Comparison of ENCODE assay signal across 2 cellular contexts in the genomic region with DNA sequence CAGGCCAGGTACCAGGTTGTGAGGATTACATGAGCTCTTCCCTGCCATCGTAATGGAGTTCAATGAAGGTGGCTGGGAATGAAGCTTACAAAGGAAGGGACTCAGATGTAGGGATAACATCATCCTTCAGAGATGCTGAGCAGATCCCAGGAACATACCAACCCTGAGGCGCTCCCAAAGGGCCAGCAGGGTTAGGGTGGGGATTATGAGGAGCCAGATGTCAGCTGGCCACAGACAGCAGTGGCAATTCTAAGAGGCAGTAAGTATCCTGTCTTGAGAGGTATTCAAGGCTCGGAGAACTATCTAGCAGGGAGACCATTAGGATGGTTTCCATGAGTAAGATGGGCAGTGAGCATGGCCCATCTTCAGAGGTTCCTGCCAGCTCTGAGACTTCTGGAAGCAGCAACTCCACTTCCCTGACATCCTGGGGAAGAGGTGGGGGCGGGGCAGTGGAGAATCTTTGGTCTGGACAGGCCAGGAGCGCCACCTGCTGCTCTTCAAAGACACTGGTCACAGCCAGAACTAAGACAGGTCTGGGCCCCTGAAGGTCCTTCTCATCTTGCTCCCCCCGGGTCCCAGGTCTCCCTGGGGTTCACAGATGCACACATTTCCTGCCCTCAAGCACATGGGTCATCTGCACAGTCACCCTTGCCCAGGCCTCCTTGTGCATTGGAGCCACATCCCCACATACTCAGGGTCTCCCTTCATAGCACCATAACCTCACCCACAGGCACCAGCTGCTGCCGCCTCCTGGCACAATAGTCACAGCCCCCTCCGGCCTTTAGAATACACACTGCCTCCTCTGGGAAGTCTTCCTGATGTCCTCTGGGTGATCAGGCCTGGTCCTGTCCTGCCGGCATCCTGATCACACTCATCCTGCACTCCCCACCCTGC.
TF ChIP-seq lines count a peak whose summit lies in the region.

No MANE protein-coding gene starts in this region.

TF ChIP-seq in HEK293, 187 proteins besides CTCF, POLR2A, EP300 and RAD21 (continued from another document and continues in another):
- TF ChIP-seq, protein P1, sequence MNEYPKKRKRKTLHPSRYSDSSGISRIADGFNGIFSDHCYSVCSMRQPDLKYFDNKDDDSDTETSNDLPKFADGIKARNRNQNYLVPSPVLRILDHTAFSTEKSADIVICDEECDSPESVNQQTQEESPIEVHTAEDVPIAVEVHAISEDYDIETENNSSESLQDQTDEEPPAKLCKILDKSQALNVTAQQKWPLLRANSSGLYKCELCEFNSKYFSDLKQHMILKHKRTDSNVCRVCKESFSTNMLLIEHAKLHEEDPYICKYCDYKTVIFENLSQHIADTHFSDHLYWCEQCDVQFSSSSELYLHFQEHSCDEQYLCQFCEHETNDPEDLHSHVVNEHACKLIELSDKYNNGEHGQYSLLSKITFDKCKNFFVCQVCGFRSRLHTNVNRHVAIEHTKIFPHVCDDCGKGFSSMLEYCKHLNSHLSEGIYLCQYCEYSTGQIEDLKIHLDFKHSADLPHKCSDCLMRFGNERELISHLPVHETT (tag by site-specific recombination; IDR thresholded peaks at IDR 0.05) = peak; percentile 57; the same call in 1 of the 2 replicates
- TF ChIP-seq ZNF114 (tag by site-specific recombination; IDR thresholded peaks at IDR 0.05) (no peak), BCL11B (tag by site-specific recombination; IDR thresholded peaks at IDR 0.05; ENCODE audit: low read depth) (peak; percentile 36; the same call in 1 of the 2 replicates), ZNF37A (tag by site-specific recombination; IDR thresholded peaks at IDR 0.05) (no peak), OSR2 (tag by site-specific recombination; IDR thresholded peaks at IDR 0.05) (no peak), MYNN (tag by site-specific recombination; IDR thresholded peaks at IDR 0.05; ENCODE audit: borderline replicate concordance) (no peak), SP7 (tag by site-specific recombination; IDR thresholded peaks at IDR 0.05) (no peak; the same call in 1 of the 2 replicates), ZNF223 (tag by site-specific recombination; IDR thresholded peaks at IDR 0.05) (no peak), ZNF184 (tag by site-specific recombination; IDR thresholded peaks at IDR 0.05) (no peak), ZBTB8A (tag by site-specific recombination; IDR thresholded peaks at IDR 0.05) (no peak), ZSCAN23 (tag by site-specific recombination; IDR thresholded peaks at IDR 0.05) (no peak), IKZF3 (tag by site-specific recombination; IDR thresholded peaks at IDR 0.05) (peak; percentile 96), ZNF169 (tag by site-specific recombination; IDR thresholded peaks at IDR 0.05) (no peak), SCRT1 (tag by site-specific recombination; IDR thresholded peaks at IDR 0.05; ENCODE audit: borderline replicate concordance) (no peak), ZNF146 (tag by site-specific recombination; IDR thresholded peaks at IDR 0.05) (no peak)
- TF ChIP-seq, protein P2, sequence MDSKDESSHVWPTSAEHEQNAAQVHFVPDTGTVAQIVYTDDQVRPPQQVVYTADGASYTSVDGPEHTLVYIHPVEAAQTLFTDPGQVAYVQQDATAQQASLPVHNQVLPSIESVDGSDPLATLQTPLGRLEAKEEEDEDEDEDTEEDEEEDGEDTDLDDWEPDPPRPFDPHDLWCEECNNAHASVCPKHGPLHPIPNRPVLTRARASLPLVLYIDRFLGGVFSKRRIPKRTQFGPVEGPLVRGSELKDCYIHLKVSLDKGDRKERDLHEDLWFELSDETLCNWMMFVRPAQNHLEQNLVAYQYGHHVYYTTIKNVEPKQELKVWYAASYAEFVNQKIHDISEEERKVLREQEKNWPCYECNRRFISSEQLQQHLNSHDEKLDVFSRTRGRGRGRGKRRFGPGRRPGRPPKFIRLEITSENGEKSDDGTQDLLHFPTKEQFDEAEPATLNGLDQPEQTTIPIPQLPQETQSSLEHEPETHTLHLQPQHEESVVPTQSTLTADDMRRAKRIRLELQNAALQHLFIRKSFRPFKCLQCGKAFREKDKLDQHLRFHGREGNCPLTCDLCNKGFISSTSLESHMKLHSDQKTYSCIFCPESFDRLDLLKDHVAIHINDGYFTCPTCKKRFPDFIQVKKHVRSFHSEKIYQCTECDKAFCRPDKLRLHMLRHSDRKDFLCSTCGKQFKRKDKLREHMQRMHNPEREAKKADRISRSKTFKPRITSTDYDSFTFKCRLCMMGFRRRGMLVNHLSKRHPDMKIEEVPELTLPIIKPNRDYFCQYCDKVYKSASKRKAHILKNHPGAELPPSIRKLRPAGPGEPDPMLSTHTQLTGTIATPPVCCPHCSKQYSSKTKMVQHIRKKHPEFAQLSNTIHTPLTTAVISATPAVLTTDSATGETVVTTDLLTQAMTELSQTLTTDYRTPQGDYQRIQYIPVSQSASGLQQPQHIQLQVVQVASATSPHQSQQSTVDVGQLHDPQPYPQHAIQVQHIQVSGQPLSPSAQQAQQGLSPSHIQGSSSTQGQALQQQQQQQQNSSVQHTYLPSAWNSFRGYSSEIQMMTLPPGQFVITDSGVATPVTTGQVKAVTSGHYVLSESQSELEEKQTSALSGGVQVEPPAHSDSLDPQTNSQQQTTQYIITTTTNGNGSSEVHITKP (tag by site-specific recombination; IDR thresholded peaks at IDR 0.05) = peak; percentile 92
- TF ChIP-seq, protein P3, sequence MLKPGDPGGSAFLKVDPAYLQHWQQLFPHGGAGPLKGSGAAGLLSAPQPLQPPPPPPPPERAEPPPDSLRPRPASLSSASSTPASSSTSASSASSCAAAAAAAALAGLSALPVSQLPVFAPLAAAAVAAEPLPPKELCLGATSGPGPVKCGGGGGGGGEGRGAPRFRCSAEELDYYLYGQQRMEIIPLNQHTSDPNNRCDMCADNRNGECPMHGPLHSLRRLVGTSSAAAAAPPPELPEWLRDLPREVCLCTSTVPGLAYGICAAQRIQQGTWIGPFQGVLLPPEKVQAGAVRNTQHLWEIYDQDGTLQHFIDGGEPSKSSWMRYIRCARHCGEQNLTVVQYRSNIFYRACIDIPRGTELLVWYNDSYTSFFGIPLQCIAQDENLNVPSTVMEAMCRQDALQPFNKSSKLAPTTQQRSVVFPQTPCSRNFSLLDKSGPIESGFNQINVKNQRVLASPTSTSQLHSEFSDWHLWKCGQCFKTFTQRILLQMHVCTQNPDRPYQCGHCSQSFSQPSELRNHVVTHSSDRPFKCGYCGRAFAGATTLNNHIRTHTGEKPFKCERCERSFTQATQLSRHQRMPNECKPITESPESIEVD (tag by site-specific recombination; IDR thresholded peaks at IDR 0.05) = no peak
- TF ChIP-seq, protein P4, sequence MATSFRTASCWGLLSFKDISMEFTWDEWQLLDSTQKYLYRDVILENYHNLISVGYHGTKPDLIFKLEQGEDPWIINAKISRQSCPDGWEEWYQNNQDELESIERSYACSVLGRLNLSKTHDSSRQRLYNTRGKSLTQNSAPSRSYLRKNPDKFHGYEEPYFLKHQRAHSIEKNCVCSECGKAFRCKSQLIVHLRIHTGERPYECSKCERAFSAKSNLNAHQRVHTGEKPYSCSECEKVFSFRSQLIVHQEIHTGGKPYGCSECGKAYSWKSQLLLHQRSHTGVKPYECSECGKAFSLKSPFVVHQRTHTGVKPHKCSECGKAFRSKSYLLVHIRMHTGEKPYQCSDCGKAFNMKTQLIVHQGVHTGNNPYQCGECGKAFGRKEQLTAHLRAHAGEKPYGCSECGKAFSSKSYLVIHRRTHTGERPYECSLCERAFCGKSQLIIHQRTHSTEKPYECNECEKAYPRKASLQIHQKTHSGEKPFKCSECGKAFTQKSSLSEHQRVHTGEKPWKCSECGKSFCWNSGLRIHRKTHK (tag by site-specific recombination; IDR thresholded peaks at IDR 0.05) = no peak

TF ChIP-seq in H1, 55 proteins besides CTCF, POLR2A, EP300 and RAD21 (continued from another document and continues in another):
- TF ChIP-seq, protein P5, sequence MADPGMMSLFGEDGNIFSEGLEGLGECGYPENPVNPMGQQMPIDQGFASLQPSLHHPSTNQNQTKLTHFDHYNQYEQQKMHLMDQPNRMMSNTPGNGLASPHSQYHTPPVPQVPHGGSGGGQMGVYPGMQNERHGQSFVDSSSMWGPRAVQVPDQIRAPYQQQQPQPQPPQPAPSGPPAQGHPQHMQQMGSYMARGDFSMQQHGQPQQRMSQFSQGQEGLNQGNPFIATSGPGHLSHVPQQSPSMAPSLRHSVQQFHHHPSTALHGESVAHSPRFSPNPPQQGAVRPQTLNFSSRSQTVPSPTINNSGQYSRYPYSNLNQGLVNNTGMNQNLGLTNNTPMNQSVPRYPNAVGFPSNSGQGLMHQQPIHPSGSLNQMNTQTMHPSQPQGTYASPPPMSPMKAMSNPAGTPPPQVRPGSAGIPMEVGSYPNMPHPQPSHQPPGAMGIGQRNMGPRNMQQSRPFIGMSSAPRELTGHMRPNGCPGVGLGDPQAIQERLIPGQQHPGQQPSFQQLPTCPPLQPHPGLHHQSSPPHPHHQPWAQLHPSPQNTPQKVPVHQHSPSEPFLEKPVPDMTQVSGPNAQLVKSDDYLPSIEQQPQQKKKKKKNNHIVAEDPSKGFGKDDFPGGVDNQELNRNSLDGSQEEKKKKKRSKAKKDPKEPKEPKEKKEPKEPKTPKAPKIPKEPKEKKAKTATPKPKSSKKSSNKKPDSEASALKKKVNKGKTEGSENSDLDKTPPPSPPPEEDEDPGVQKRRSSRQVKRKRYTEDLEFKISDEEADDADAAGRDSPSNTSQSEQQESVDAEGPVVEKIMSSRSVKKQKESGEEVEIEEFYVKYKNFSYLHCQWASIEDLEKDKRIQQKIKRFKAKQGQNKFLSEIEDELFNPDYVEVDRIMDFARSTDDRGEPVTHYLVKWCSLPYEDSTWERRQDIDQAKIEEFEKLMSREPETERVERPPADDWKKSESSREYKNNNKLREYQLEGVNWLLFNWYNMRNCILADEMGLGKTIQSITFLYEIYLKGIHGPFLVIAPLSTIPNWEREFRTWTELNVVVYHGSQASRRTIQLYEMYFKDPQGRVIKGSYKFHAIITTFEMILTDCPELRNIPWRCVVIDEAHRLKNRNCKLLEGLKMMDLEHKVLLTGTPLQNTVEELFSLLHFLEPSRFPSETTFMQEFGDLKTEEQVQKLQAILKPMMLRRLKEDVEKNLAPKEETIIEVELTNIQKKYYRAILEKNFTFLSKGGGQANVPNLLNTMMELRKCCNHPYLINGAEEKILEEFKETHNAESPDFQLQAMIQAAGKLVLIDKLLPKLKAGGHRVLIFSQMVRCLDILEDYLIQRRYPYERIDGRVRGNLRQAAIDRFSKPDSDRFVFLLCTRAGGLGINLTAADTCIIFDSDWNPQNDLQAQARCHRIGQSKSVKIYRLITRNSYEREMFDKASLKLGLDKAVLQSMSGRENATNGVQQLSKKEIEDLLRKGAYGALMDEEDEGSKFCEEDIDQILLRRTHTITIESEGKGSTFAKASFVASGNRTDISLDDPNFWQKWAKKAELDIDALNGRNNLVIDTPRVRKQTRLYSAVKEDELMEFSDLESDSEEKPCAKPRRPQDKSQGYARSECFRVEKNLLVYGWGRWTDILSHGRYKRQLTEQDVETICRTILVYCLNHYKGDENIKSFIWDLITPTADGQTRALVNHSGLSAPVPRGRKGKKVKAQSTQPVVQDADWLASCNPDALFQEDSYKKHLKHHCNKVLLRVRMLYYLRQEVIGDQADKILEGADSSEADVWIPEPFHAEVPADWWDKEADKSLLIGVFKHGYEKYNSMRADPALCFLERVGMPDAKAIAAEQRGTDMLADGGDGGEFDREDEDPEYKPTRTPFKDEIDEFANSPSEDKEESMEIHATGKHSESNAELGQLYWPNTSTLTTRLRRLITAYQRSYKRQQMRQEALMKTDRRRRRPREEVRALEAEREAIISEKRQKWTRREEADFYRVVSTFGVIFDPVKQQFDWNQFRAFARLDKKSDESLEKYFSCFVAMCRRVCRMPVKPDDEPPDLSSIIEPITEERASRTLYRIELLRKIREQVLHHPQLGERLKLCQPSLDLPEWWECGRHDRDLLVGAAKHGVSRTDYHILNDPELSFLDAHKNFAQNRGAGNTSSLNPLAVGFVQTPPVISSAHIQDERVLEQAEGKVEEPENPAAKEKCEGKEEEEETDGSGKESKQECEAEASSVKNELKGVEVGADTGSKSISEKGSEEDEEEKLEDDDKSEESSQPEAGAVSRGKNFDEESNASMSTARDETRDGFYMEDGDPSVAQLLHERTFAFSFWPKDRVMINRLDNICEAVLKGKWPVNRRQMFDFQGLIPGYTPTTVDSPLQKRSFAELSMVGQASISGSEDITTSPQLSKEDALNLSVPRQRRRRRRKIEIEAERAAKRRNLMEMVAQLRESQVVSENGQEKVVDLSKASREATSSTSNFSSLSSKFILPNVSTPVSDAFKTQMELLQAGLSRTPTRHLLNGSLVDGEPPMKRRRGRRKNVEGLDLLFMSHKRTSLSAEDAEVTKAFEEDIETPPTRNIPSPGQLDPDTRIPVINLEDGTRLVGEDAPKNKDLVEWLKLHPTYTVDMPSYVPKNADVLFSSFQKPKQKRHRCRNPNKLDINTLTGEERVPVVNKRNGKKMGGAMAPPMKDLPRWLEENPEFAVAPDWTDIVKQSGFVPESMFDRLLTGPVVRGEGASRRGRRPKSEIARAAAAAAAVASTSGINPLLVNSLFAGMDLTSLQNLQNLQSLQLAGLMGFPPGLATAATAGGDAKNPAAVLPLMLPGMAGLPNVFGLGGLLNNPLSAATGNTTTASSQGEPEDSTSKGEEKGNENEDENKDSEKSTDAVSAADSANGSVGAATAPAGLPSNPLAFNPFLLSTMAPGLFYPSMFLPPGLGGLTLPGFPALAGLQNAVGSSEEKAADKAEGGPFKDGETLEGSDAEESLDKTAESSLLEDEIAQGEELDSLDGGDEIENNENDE (IDR thresholded peaks at IDR 0.05; ENCODE audit: insufficient replicate concordance, low read length) = no peak
- TF ChIP-seq JUN (IDR thresholded peaks at IDR 0.05; ENCODE audit: low read depth, low read length) (no peak), TAF7 (optimal IDR thresholded peaks at IDR 0.05; ENCODE audit: borderline replicate concordance, low read depth, low read length) (no peak), TAF1 (IDR thresholded peaks at IDR 0.05; ENCODE audit: low read depth, low read length) (no peak), SIRT6 (IDR thresholded peaks at IDR 0.05; ENCODE audit: low read length) (no peak), RNF2 (IDR thresholded peaks at IDR 0.05; ENCODE audit: borderline replicate concordance, low read depth, low read length, missing control alignments, poor library complexity, severe bottlenecking) (no peak), KDM4A (IDR thresholded peaks at IDR 0.05; ENCODE audit: low read depth, low read length, severe bottlenecking) (no peak), MAFK (IDR thresholded peaks at IDR 0.05; ENCODE audit: low read depth, low read length) (no peak), CBX8 (IDR thresholded peaks at IDR 0.05; ENCODE audit: borderline replicate concordance, low read depth, low read length) (no peak), SP4 (IDR thresholded peaks at IDR 0.05; ENCODE audit: low read length) (no peak), BACH1 (IDR thresholded peaks at IDR 0.05; ENCODE audit: low read length) (no peak), RBBP5 (IDR thresholded peaks at IDR 0.05; ENCODE audit: borderline replicate concordance, low read depth, low read length) (no peak), BCL11A (IDR thresholded peaks at IDR 0.05; ENCODE audit: low read depth in 2 of 2, low read length in 2 of 2) (no peak), HDAC6 (IDR thresholded peaks at IDR 0.05; ENCODE audit: low read depth, low read length) (no peak), FOSL1 (IDR thresholded peaks at IDR 0.05; ENCODE audit: insufficient read depth, low read depth, low read length) (no peak), CEBPB (IDR thresholded peaks at IDR 0.05; ENCODE audit: low read depth, low read length) (no peak), SRF (IDR thresholded peaks at IDR 0.05; ENCODE audit: low read depth, low read length) (no peak), ZNF274 (IDR thresholded peaks at IDR 0.05; ENCODE audit: borderline replicate concordance, extremely low read depth, low read length) (no peak)
- TF ChIP-seq, protein P6, sequence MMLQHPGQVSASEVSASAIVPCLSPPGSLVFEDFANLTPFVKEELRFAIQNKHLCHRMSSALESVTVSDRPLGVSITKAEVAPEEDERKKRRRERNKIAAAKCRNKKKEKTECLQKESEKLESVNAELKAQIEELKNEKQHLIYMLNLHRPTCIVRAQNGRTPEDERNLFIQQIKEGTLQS (IDR thresholded peaks at IDR 0.05; ENCODE audit: insufficient read depth, low read depth, low read length) = no peak
